8 cellular contexts compared by ENCODE assay signal in the genomic region with DNA sequence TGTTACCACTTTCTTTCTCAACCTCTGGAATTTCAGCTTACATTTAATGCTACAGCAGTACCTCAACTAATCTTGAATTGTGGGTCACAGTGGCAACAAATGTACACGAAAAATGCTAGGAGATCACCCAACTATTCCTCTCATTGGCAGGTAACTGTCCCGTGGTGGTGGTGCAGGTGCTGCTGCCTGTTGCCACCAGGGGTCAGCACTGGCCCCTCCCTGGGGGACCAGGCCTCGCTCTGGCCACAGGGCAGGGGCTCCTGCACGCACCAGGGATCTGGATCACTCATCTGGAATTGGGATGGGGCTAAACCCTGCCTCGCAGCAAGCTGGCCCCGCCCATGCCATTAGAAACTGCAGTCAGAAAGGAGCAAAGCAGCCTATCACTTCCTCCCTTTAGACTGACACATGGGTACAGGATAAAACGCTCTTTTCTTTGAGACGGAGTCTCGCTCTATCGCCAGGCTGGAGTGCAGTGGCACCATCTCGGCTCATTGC. TPM values are rescaled to one million over a fixed set of nuclear protein-coding genes. Genes with fewer than 3 reads are reported as not detected.
DNase-seq lines count a peak whose midpoint lies in the region; ATAC-seq and TF ChIP-seq lines count a peak whose summit lies in the region.

No MANE protein-coding gene starts in this region.

- 39 to 48% (median 43%) methylated on average over 11 of the region's 11 CpGs for WGBS in stomach, 5 donors

- TF ChIP-seq EP300 in stomach (IDR thresholded peaks at IDR 0.05): no peak

- H3K27me3 ChIP-seq in MG63: no peaks in the 10 kb centered on the region
- H3K27me3 ChIP-seq in stomach: no peaks in the 10 kb centered on the region

- H3K4me1 ChIP-seq in mucosa of descending colon (ENCODE audit: low read depth) (peaks cover 46% of the 10 kb centered on the region), stomach (peaks cover 23 to 62% (median 53%) of the 10 kb centered on the region in 4 donors)

- H3K4me3 ChIP-seq in MG63 (no peak overlapping the region), mucosa of descending colon (no peak overlapping the region), stomach (no peak overlapping the region)

- no peaks in the 10 kb centered on the region for H3K9me3 ChIP-seq in MG63
- H3K9me3 ChIP-seq in mucosa of descending colon: no peaks in the 10 kb centered on the region
- no peaks in the 10 kb centered on the region for H3K9me3 ChIP-seq in stomach

- peak overlapping the region; percentile 2 to 75 (median 58) for H3K27ac ChIP-seq in stomach

- peak; percentile 75 for ATAC-seq in mucosa of descending colon
- no peak for ATAC-seq in HG03095 (IDR thresholded peaks at IDR 0.05; ENCODE audit: unreplicated experiment)

- intact Hi-C loops in mucosa of descending colon (cut with DNase I, micrococcal nuclease): no loop called here
- intact Hi-C loops in stomach (cut with DNase I; ENCODE audit: low total_unique reads): no loop called here

- TF ChIP-seq CTCF in mucosa of descending colon (IDR thresholded peaks at IDR 0.05): peak; percentile 87
- peak in 5 of 7 experiments; percentile 84 to 93 (median 87) for TF ChIP-seq CTCF in stomach (IDR thresholded peaks at IDR 0.05)

- TF ChIP-seq POLR2A in stomach (IDR thresholded peaks at IDR 0.05): no peak

- H3K36me3 ChIP-seq in MG63 (peaks cover 40% of the 10 kb centered on the region), mucosa of descending colon (ENCODE audit: low read depth) (peaks cover 4% of the 10 kb centered on the region), stomach (peaks cover 25 to 68% (median 62%) of the 10 kb centered on the region in 4 donors)

- peak; percentile 4 to 32 (median 5) for DNase-seq in NCI-H1417 (lab: John Stamatoyannopoulos, UW)
- DNase-seq in NCI-H1417 treated with DMSO at 0.1 percent for 48 hours (lab: John Stamatoyannopoulos, UW): no peak
- peak; percentile 85 for DNase-seq in MG63
- DNase-seq in activated CD4-positive, alpha-beta T cell treated with anti-CD3 and anti-CD28 coated beads, Interleukin-2, amount 50 U/mL, for 1 hour: peak; percentile 48
- peak; percentile 24 for DNase-seq in effector CD8-positive, alpha-beta T cell (lab: John Stamatoyannopoulos, UW)
- DNase-seq in mucosa of descending colon: peak; percentile 75 to 86 (median 82)
- peak; percentile 78 for DNase-seq in stomach

RNA-seq across cellular contexts. Expression of gene POLDIP3, which starts 6.9 kb away (rescaled TPM):
- 16.3 and 17.7 TPM in 2 replicates for total RNA-seq in MG63 (2014; rRNA removed; shearing (Covaris generic); ENCODE audit: low replicate concordance)
- 10 to 100 TPM; 58.6 to 65.8 (median 65.0) TPM for total RNA-seq in mucosa of descending colon
- 10 to 100 TPM; 21.6 to 60.8 (median 39.1) TPM for total RNA-seq in stomach
- 10 to 100 TPM; 30.2 to 36.4 (median 33.3) TPM for polyA plus RNA-seq in stomach

RNA-seq across cellular contexts. Expression of gene ATP5MGL, which starts 18.8 kb away (rescaled TPM):
- not detected in 2 replicates for total RNA-seq in MG63 (2014; rRNA removed; shearing (Covaris generic); ENCODE audit: low replicate concordance)
- total RNA-seq in mucosa of descending colon (1 to 10 TPM in 2 of 3 donors, under 1 TPM in 1; 0.92 to 1.7 (median 1.2) TPM), stomach (under 1 TPM in 1 of 5 donors, not detected in 4; 0.73 TPM)
- polyA plus RNA-seq in stomach: not detected

RNA-seq across cellular contexts. Expression of gene CYB5R3, which starts 27.6 kb away (rescaled TPM):
- total RNA-seq in MG63 (2014; rRNA removed; shearing (Covaris generic); ENCODE audit: low replicate concordance): 48.3 and 76.3 TPM in 2 replicates
- total RNA-seq in mucosa of descending colon (100 to 1,000 TPM; 139 to 211 (median 176) TPM), stomach (100 to 1,000 TPM in 2 of 5 donors, 10 to 100 TPM in 3; 33.6 to 156 (median 44.6) TPM)
- 100 to 1,000 TPM in 1 of 3 donors, 10 to 100 TPM in 2; 75.6 to 116 (median 88.5) TPM for polyA plus RNA-seq in stomach
